1 cellular context compared by ENCODE assay signal in the genomic region with DNA sequence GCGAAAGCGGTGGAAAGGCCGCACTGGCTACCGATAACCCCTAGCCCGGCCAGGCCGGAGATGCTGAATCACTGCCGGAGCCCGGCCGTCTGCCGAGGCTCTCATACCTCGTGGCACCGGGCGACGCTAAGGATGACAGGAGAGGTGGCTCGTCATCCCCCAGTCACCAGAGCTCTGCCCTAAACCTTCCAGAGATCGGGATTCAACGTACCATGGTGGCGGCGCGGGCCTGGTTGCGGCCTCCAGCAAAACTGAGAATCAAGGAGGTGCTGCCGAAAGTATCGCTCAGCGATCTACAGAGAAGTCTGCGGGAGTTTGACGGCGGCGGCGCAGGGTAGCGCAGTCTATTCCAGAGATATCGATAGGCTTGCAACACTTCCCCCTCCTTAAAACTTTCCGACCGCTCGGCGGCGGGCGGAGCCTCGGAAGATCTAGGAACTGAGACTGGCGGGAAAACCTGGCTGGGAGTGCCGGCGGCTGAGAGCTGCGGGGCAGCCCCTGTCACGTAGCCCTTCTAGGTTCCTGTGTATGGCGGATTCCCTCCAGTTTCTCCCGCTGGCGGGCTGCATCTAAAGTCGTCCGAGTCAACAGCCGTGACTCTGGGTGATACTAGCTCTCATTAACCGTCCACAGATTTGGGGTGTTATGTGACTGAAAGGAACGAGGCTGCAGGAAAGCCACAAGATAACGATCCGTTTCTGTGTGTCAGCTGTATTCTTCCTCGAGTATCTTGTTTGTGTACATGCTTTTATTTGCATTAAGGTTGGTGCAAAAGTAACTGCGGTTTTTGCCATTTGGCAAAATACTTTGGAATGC.
A peak's percentile ranks its signal among the peaks of the same experiment; 100 is the strongest.
TF ChIP-seq lines count a peak whose summit lies in the region.

A gene (minus strand): TSS at position 301 of the 816 bp plus-strand sequence. CDS start 87 bp downstream, at position 214.

TF ChIP-seq in H1, 55 proteins besides CTCF, POLR2A, EP300 and RAD21 (continued from another document):
- TF ChIP-seq POLR2AphosphoS5 (IDR thresholded peaks at IDR 0.05; ENCODE audit: low read depth, low read length): peak; percentile 81
